In genomic region chrX:120040176-120040575, GRCh38 we compare ENCODE assay signal across 14 cellular contexts. TPM values are rescaled to one million over a fixed set of nuclear protein-coding genes. Genes with fewer than 3 reads are reported as not detected.
"Had no signal": no experiment of that assay in that cellular context is flagged by ENCODE, and none has a peak within 500 bp of the region (broad histone marks: within the 10 kb centered on the region; RNA-seq: fewer than 3 reads in every experiment).

No MANE protein-coding gene starts in this region.

RNA-seq across cellular contexts. Expression of gene RHOXF2B, which starts 37.3 kb away (rescaled TPM):
- total RNA-seq: activated CD4-positive, alpha-beta memory T cell treated with anti-CD3 and anti-CD28 coated beads, Interleukin-2, amount 10 ng/mL, durations not matched to agents 7 days and 5 days; activated CD4-positive, alpha-beta T cell treated with anti-CD3 and anti-CD28 coated beads for 36 hours; activated CD4-positive, alpha-beta T cell treated with anti-CD3 and anti-CD28 coated beads, Interleukin-2, amount 10 ng/mL, durations not matched to agents 7 days and 5 days; activated CD8-positive, alpha-beta memory T cell treated with anti-CD3 and anti-CD28 coated beads, Interleukin-2, amount 10 ng/mL, durations not matched to agents 7 days and 5 days; activated CD8-positive, alpha-beta T cell treated with anti-CD3 and anti-CD28 coated beads, Interleukin-2, amount 10 ng/mL, durations not matched to agents 7 days and 5 days; activated naive CD8-positive, alpha-beta T cell treated with anti-CD3 and anti-CD28 coated beads, Interleukin-2, amount 10 ng/mL, durations not matched to agents 7 days and 5 days; activated T-helper 2 cell treated with anti-CD3 and anti-CD28 coated beads, Interferon-gamma antibody, Interleukin-2, Interleukin-4, amounts not matched to agents 10 μg/mL and 5 μg/mL and 100 μg/mL, durations not matched to agents 14 hours and 24 hours and 36 hours; ascending aorta; cardiac septum; cerebellum; T-helper 1 cell treated with Interleukin-12 subunit alpha and Interleukin-12 subunit beta and Interleukin-4 antibody, amounts not matched to agents 30 ng/mL and 1 ng/mL, for 36 hours; T-helper 17 cell; T-helper 2 cell treated with Interferon-gamma antibody and Interleukin-4, amounts not matched to agents 100 ng/mL and 5 ng/mL, for 36 hours; WTC11 had no signal
